10 cellular contexts compared by ENCODE assay signal in the genomic region with DNA sequence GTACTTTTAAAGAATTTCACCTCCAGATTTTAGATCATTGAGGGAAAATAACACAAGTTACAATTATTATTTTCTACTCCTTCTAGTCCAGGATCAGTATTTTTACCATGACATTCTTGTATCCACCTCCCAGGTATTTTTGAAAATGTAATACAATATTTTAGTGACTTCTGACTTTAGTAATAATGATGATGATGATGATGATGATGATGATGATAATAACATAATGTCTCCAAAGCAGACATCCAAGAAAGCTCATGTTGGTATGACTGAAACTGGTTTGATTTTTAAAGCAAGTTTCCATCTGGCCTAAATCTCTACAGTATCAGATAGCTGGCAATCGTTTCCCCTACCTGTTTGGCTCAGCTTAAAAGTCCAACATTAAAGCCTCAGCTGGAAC.
"Had no signal": no experiment of that assay in that cellular context is flagged by ENCODE, and none has a peak within 500 bp of the region (broad histone marks: within the 10 kb centered on the region; RNA-seq: fewer than 3 reads in every experiment).

No MANE protein-coding gene starts in this region.

- DNase-seq: GM23248, GOT3, H7, H9, HCEC 1CT, HFFc6 had no signal

- H2AFZ ChIP-seq: GM23248, GM23338 had no signal

- H3K4me1 ChIP-seq: HAP-1 had no signal

- ATAC-seq: GM23338, HCT116 had no signal

- H3K36me3 ChIP-seq: HAP-1 had no signal

- H3K4me3 ChIP-seq: GM23248, GM23338, HAP-1 had no signal

- H3K9ac ChIP-seq: GM23248 had no signal

- FAIRE-seq: H54 had no signal

- H3K27ac ChIP-seq: GM23248 had no signal

- H3K4me2 ChIP-seq: GM23338 had no signal

- H3K9me3 ChIP-seq: HAP-1 had no signal
